In the genomic region with DNA sequence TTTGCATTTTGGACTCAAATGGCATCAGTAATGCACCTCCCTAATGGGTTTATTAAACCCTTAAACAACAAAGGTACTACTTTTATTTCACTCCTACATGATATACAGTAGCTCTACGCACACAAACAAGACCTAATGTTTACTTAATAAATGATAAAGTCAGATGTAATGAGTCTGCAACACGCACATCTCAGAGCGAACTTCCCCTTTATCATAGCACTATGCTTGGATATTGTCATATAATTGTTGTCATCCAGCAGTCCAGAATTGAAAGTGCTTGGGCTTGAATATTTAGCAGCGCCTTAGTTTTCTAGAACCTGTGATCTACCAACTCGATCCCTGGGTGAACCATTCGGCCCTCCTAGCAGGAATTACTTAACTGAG, we compare ENCODE assay signal across 2 cellular contexts.
TF ChIP-seq lines count a peak whose summit lies in the region.

No MANE protein-coding gene starts in this region.

TF ChIP-seq in HCT116, 20 proteins besides CTCF, POLR2A, EP300 and RAD21:
- TF ChIP-seq YY1 (IDR thresholded peaks at IDR 0.05; ENCODE audit: extremely low read depth, insufficient replicate concordance, low read depth, low read length) (no peak), EZH2 (IDR thresholded peaks at IDR 0.05) (no peak), EGR1 (IDR thresholded peaks at IDR 0.05; ENCODE audit: low read depth) (no peak), EZH2phosphoT487 (IDR thresholded peaks at IDR 0.05; ENCODE audit: borderline replicate concordance) (no peak), CBX3 (IDR thresholded peaks at IDR 0.05; ENCODE audit: low read depth) (no peak; the same call in 1 of the 2 replicates), SIN3A (IDR thresholded peaks at IDR 0.05; ENCODE audit: low read depth) (no peak), ZNF274 (IDR thresholded peaks at IDR 0.05; ENCODE audit: low read depth, low read length) (no peak), ZFX (IDR thresholded peaks at IDR 0.05) (no peak)
- TF ChIP-seq, protein P1, sequence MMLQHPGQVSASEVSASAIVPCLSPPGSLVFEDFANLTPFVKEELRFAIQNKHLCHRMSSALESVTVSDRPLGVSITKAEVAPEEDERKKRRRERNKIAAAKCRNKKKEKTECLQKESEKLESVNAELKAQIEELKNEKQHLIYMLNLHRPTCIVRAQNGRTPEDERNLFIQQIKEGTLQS (IDR thresholded peaks at IDR 0.05): no peak
- TF ChIP-seq, protein P2, sequence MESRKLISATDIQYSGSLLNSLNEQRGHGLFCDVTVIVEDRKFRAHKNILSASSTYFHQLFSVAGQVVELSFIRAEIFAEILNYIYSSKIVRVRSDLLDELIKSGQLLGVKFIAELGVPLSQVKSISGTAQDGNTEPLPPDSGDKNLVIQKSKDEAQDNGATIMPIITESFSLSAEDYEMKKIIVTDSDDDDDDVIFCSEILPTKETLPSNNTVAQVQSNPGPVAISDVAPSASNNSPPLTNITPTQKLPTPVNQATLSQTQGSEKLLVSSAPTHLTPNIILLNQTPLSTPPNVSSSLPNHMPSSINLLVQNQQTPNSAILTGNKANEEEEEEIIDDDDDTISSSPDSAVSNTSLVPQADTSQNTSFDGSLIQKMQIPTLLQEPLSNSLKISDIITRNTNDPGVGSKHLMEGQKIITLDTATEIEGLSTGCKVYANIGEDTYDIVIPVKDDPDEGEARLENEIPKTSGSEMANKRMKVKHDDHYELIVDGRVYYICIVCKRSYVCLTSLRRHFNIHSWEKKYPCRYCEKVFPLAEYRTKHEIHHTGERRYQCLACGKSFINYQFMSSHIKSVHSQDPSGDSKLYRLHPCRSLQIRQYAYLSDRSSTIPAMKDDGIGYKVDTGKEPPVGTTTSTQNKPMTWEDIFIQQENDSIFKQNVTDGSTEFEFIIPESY (IDR thresholded peaks at IDR 0.05; ENCODE audit: extremely low read depth, insufficient replicate concordance, low read length): no peak
- TF ChIP-seq, protein P3, sequence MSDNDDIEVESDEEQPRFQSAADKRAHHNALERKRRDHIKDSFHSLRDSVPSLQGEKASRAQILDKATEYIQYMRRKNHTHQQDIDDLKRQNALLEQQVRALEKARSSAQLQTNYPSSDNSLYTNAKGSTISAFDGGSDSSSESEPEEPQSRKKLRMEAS (IDR thresholded peaks at IDR 0.05): no peak
TF ChIP-seq in HCT116: peak in this region for 0.

TF ChIP-seq in H1, 55 proteins besides CTCF, POLR2A, EP300 and RAD21:
- no peak for TF ChIP-seq KDM5A (IDR thresholded peaks at IDR 0.05; ENCODE audit: low read length)
- TF ChIP-seq HDAC2 (IDR thresholded peaks at IDR 0.05; ENCODE audit: borderline replicate concordance in 1 of 2, low read depth in 2 of 2, low read length in 2 of 2): no peak
- no peak for TF ChIP-seq GABPA (IDR thresholded peaks at IDR 0.05; ENCODE audit: borderline replicate concordance, insufficient read depth, low read length)
- no peak for TF ChIP-seq CBX5 (IDR thresholded peaks at IDR 0.05; ENCODE audit: low read depth, low read length)
- no peak for TF ChIP-seq NRF1 (IDR thresholded peaks at IDR 0.05; ENCODE audit: low read depth, low read length)
- TF ChIP-seq POLR2AphosphoS5 (IDR thresholded peaks at IDR 0.05; ENCODE audit: low read depth, low read length): no peak
- no peak for TF ChIP-seq SAP30 (IDR thresholded peaks at IDR 0.05; ENCODE audit: insufficient read depth, insufficient replicate concordance, low read length)
- TF ChIP-seq SP1 (IDR thresholded peaks at IDR 0.05; ENCODE audit: low read depth, low read length): no peak
- no peak for TF ChIP-seq NANOG (IDR thresholded peaks at IDR 0.05; ENCODE audit: insufficient read depth, low read depth, low read length, poor library complexity, severe bottlenecking)
- TF ChIP-seq SRF (IDR thresholded peaks at IDR 0.05; ENCODE audit: low read depth, low read length): no peak
- TF ChIP-seq POU5F1 (IDR thresholded peaks at IDR 0.05; ENCODE audit: low read depth, low read length): no peak
- TF ChIP-seq FOSL1 (IDR thresholded peaks at IDR 0.05; ENCODE audit: insufficient read depth, low read depth, low read length): no peak
- TF ChIP-seq RNF2 (IDR thresholded peaks at IDR 0.05; ENCODE audit: borderline replicate concordance, low read depth, low read length, missing control alignments, poor library complexity, severe bottlenecking): no peak
- no peak for TF ChIP-seq CBX8 (IDR thresholded peaks at IDR 0.05; ENCODE audit: borderline replicate concordance, low read depth, low read length)
- TF ChIP-seq, protein P4, sequence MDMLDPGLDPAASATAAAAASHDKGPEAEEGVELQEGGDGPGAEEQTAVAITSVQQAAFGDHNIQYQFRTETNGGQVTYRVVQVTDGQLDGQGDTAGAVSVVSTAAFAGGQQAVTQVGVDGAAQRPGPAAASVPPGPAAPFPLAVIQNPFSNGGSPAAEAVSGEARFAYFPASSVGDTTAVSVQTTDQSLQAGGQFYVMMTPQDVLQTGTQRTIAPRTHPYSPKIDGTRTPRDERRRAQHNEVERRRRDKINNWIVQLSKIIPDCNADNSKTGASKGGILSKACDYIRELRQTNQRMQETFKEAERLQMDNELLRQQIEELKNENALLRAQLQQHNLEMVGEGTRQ (IDR thresholded peaks at IDR 0.05; ENCODE audit: low read length): no peak
- TF ChIP-seq TAF7 (optimal IDR thresholded peaks at IDR 0.05; ENCODE audit: borderline replicate concordance, low read depth, low read length): no peak
- TF ChIP-seq CHD1 (IDR thresholded peaks at IDR 0.05; ENCODE audit: low read depth, low read length): no peak
- no peak for TF ChIP-seq CEBPB (IDR thresholded peaks at IDR 0.05; ENCODE audit: low read depth, low read length)
- no peak for TF ChIP-seq RXRA (IDR thresholded peaks at IDR 0.05; ENCODE audit: insufficient read depth, low read depth, low read length)
